10 cellular contexts compared by ENCODE assay signal in genomic region chr3:111999924-112000835, GRCh38.
A peak's percentile ranks its signal among the peaks of the same experiment; 100 is the strongest.
DNase-seq lines count a peak whose midpoint lies in the region; ATAC-seq and TF ChIP-seq lines count a peak whose summit lies in the region.
"Had no signal": no experiment of that assay in that cellular context is flagged by ENCODE, and none has a peak within 500 bp of the region (broad histone marks: within the 10 kb centered on the region; RNA-seq: fewer than 3 reads in every experiment).

No MANE protein-coding gene starts in this region.

- H3K36me3 Mint-ChIP-seq in memory B cell, result peaks cover 3% of the 10 kb centered on the region

- DNase-seq in DMS153 treated with DMSO at 0.1 percent for 48 hours (lab: John Stamatoyannopoulos, UW; ENCODE audit: unreplicated experiment) (peak; percentile 26), DMS153 (lab: John Stamatoyannopoulos, UW) (no peak), astrocyte of the spinal cord (ENCODE audit: low read depth, low spot score) (no peak), memory B cell (ENCODE audit: low spot score in 2 of 2) (no peak), epidermal melanocyte (ENCODE audit: insufficient read length, low spot score) (no peak)
- DNase-seq: activated CD4-positive, alpha-beta T cell treated with anti-CD3 and anti-CD28 coated beads, Interleukin-2, amount 50 U/mL, for 48 hours had no signal

- peaks cover 13% of the 10 kb centered on the region for H3K4me1 Mint-ChIP-seq in memory B cell

- H3K27ac Mint-ChIP-seq in memory B cell, result no peak overlapping the region

- peak; percentile 31 for ATAC-seq in HG03280 (IDR thresholded peaks at IDR 0.05; ENCODE audit: unreplicated experiment)
- no peak for ATAC-seq in memory B cell (ENCODE audit: low read depth)
- no peak for ATAC-seq in HG03139 (IDR thresholded peaks at IDR 0.05; ENCODE audit: unreplicated experiment)
- ATAC-seq in GM18870 (IDR thresholded peaks at IDR 0.05; ENCODE audit: unreplicated experiment), result no peak

- H3K4me3 Mint-ChIP-seq in memory B cell, result peak overlapping the region; percentile 84
- H3K4me3 Mint-ChIP-seq: central memory CD8-positive, alpha-beta T cell had no signal

- in situ Hi-C loops in astrocyte of the spinal cord (cut with HindIII; ENCODE audit: low sequenced_read_pairs), result no loop called here

- no peaks in the 10 kb centered on the region for H3K9me3 Mint-ChIP-seq in memory B cell
- H3K9me3 Mint-ChIP-seq: central memory CD8-positive, alpha-beta T cell had no signal

- H3K4me3 ChIP-seq in astrocyte of the spinal cord (ENCODE audit: low read depth, low read length), result peak overlapping the region; percentile 51

- H3K27me3 Mint-ChIP-seq in memory B cell, result peaks cover 2% of the 10 kb centered on the region
- H3K27me3 Mint-ChIP-seq: central memory CD8-positive, alpha-beta T cell had no signal

- no peak for TF ChIP-seq CTCF in astrocyte of the spinal cord (IDR thresholded peaks at IDR 0.05; ENCODE audit: low read depth, low read length)
